In the genomic region with DNA sequence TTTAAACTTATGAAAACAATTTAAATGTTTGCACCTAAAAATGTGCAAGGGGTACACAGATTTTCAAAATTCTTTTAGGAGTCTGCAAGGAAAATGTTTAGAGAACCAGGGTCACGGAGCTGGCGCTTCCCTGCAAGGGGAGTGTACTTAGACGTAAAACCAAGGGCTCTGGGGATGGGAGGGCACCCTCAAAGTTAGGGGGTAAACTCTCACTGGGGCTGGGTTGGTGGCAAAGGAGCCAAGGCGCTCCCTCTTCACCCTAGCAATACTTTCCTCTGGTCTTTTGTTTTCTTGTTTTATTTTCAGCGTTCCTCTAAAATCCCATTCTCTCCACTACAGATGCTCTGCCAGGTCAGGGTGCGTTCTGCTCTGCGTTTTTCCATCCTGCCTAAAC, we compare ENCODE assay signal across 1 cellular context.
TF ChIP-seq lines count a peak whose summit lies in the region.

No MANE protein-coding gene starts in this region.

TF ChIP-seq in SK-N-SH, 30 proteins besides CTCF, POLR2A, EP300 and RAD21 (continued from another document):
- TF ChIP-seq, protein P1, sequence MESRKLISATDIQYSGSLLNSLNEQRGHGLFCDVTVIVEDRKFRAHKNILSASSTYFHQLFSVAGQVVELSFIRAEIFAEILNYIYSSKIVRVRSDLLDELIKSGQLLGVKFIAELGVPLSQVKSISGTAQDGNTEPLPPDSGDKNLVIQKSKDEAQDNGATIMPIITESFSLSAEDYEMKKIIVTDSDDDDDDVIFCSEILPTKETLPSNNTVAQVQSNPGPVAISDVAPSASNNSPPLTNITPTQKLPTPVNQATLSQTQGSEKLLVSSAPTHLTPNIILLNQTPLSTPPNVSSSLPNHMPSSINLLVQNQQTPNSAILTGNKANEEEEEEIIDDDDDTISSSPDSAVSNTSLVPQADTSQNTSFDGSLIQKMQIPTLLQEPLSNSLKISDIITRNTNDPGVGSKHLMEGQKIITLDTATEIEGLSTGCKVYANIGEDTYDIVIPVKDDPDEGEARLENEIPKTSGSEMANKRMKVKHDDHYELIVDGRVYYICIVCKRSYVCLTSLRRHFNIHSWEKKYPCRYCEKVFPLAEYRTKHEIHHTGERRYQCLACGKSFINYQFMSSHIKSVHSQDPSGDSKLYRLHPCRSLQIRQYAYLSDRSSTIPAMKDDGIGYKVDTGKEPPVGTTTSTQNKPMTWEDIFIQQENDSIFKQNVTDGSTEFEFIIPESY (IDR thresholded peaks at IDR 0.05; ENCODE audit: borderline replicate concordance, low read depth), result no peak
- no peak for TF ChIP-seq TEAD4 (IDR thresholded peaks at IDR 0.05; ENCODE audit: borderline replicate concordance, insufficient read depth)
- no peak for TF ChIP-seq GATA2 (CRISPR knock-in tag; IDR thresholded peaks at IDR 0.05)
TF ChIP-seq in SK-N-SH: peak in this region for 0.
